ENCODE assay signal across 1 cellular context in genomic region chr12:120362516-120363273, GRCh38.
TF ChIP-seq lines count a peak whose summit lies in the region.

No MANE protein-coding gene starts in this region.

TF ChIP-seq in GM23338, 12 proteins besides CTCF, POLR2A, EP300 and RAD21 (continued from another document):
- TF ChIP-seq ZNF462 (CRISPR knock-in tag; IDR thresholded peaks at IDR 0.05): no peak
- no peak for TF ChIP-seq JUNB (IDR thresholded peaks at IDR 0.05; ENCODE audit: unreplicated experiment)
TF ChIP-seq in GM23338: peak in this region for 0.
